ENCODE assay signal across 10 cellular contexts in the genomic region with DNA sequence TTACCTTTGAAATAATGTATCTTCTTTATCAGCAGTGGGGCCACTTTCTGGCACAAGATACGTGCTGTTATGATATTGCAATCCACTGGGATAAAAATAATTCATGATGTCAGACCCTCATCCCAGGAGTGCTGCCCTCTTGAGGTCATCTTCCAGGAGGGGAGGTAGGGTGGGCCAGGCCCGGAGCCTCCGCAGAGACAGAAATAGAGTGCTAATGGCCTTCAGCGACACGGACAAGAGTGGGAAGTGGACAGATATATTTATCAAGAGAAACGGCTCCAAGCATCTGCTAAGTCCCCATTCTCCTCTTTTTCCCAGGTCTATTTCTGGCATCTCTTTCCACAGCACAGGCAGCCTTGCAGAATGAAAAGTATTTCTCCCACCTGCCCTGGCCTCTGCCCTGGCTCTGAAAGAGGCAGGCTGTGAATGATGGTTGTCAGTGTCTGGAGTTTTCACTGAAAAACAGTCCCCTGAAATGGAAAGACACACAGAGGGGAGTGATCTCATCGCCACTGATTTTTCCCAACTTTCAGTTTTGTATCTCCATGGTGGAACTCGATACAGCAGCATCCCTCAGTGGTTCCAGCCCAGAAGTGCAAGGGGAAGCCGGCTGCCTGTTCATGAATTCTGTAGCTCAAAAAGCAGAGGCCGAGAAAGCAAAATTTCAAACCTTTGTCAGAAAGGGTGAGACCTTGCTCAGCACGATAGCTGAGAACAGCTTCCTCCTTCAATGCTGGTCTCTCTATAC.
DNase-seq lines count a peak whose midpoint lies in the region; ATAC-seq, FAIRE-seq and TF ChIP-seq lines count a peak whose summit lies in the region.
"Had no signal": no experiment of that assay in that cellular context is flagged by ENCODE, and none has a peak within 500 bp of the region (broad histone marks: within the 10 kb centered on the region; RNA-seq: fewer than 3 reads in every experiment).

No MANE protein-coding gene starts in this region.

- peak; percentile 17 for FAIRE-seq in islet of Langerhans (lab: Jason Lieb, UNC)
- FAIRE-seq: colon had no signal

- TF ChIP-seq CTCF in astrocyte of the spinal cord (IDR thresholded peaks at IDR 0.05; ENCODE audit: low read depth, low read length), result peak; percentile 80

- ATAC-seq in GM18870 (IDR thresholded peaks at IDR 0.05; ENCODE audit: unreplicated experiment), result no peak
- ATAC-seq in HG03439 (IDR thresholded peaks at IDR 0.05; ENCODE audit: unreplicated experiment), result no peak

- no peak overlapping the region for H3K4me3 ChIP-seq in astrocyte of the spinal cord (ENCODE audit: low read depth, low read length)
- H3K4me3 ChIP-seq: HAP-1 had no signal

- DNase-seq in NCI-H1092 treated with DMSO at 0.1 percent for 48 hours (lab: John Stamatoyannopoulos, UW) (peak; percentile 28), NCI-H1092 (lab: John Stamatoyannopoulos, UW) (no peak), astrocyte of the spinal cord (ENCODE audit: low read depth, low spot score) (peak; percentile 41), superior temporal gyrus (ENCODE audit: extremely low spot score) (peak; percentile 81), NCI-H345 (lab: John Stamatoyannopoulos, UW) (no peak)

- in situ Hi-C loops in astrocyte of the spinal cord (cut with HindIII; ENCODE audit: low sequenced_read_pairs), result no loop called here

Comparison
In these comparisons a context has a peak if more than half of its experiments do, and no peak if none do; other contexts are left out.
1. DNase-seq: peak in NCI-H1092 treated with DMSO at 0.1 percent for 48 hours (single experiment), astrocyte of the spinal cord (single experiment) and superior temporal gyrus (single experiment); none in NCI-H1092 (single experiment) and NCI-H345 (single experiment).